In genomic region chr5:135036405-135036804, GRCh38 we compare ENCODE assay signal across 18 cellular contexts. TPM values are rescaled to one million over a fixed set of nuclear protein-coding genes. Genes with fewer than 3 reads are reported as not detected.
DNase-seq lines count a peak whose midpoint lies in the region; ATAC-seq, FAIRE-seq and TF ChIP-seq lines count a peak whose summit lies in the region.
"Had no signal": no experiment of that assay in that cellular context is flagged by ENCODE, and none has a peak within 500 bp of the region (broad histone marks: within the 10 kb centered on the region; RNA-seq: fewer than 3 reads in every experiment).

No MANE protein-coding gene starts in this region.

- peaks cover 8% of the 10 kb centered on the region for H4K20me1 ChIP-seq in Karpas-422 (ENCODE audit: insufficient read depth, low read depth, low read length)

- H3K4me3 ChIP-seq in Karpas-422 (ENCODE audit: low read length) (peak overlapping the region; percentile 20; the same call in 1 of the 2 replicates), bronchial epithelial cell (ENCODE audit: low read depth, low read length) (no peak overlapping the region), lower lobe of right lung (no peak overlapping the region), vagina (peak overlapping the region in 1 of 2 donors; percentile 51)
- H3K4me3 ChIP-seq: BLaER1 had no signal

- H3K4me1 ChIP-seq in Karpas-422 (ENCODE audit: low read length): peaks cover 48% of the 10 kb centered on the region
- H3K4me1 ChIP-seq in lower lobe of right lung: peaks cover 34% of the 10 kb centered on the region
- peaks cover 49% of the 10 kb centered on the region for H3K4me1 ChIP-seq in vagina

- FAIRE-seq in bronchial epithelial cell (lab: Jason Lieb, UNC): peak; percentile 28
- FAIRE-seq: GM18507 had no signal

- H3K36me3 ChIP-seq in Karpas-422 (ENCODE audit: insufficient read depth, low read length) (peaks cover 20% of the 10 kb centered on the region), bronchial epithelial cell (ENCODE audit: control insufficient read depth, insufficient read depth, low read length) (peaks cover 1% of the 10 kb centered on the region), lower lobe of right lung (no peaks in the 10 kb centered on the region), vagina (no peaks in the 10 kb centered on the region)
- H3K36me3 ChIP-seq: BLaER1 had no signal

- DNase-seq in Karpas-422 (peak; percentile 82), bronchial epithelial cell (ENCODE audit: low read depth) (no peak), lower lobe of right lung (peak; percentile 14), vagina (ENCODE audit: extremely low spot score in 2 of 2) (no peak), occipital lobe (lab: John Stamatoyannopoulos, UW) (no peak), NCI-H446 (lab: John Stamatoyannopoulos, UW) (no peak)
- no peak for DNase-seq in stimulated activated naive CD8-positive, alpha-beta T cell treated with anti-CD3 and anti-CD28 coated beads, Interleukin-15, Interleukin-2, amounts not matched to agents 100 U/mL and 50 U/mL, for 24 hours
- DNase-seq: DMS53, KG1, NCI-H187, NCI-H510A, NCI-H82, Right ventricle myocardium superior, SK-N-SH had no signal

- peak overlapping the region; percentile 98 for H3K4me2 ChIP-seq in Karpas-422 (ENCODE audit: low read depth, low read length, poor library complexity, severe bottlenecking)
- H3K4me2 ChIP-seq: BLaER1, SK-N-SH had no signal

- H2AFZ ChIP-seq in Karpas-422 (ENCODE audit: low read length): no peak overlapping the region

- ATAC-seq in lower lobe of right lung: no peak
- ATAC-seq in stimulated activated naive CD8-positive, alpha-beta T cell treated with anti-CD3 and anti-CD28 coated beads, Interleukin-15, Interleukin-2, amounts not matched to agents 100 U/mL and 50 U/mL, for 24 hours: no peak
- ATAC-seq: HCT116, Panc1 had no signal

- intact Hi-C loops in lower lobe of right lung (cut with DNase I): no loop called here
- intact Hi-C loops in vagina (cut with DNase I): no loop called here

- TF ChIP-seq CTCF in bronchial epithelial cell (IDR thresholded peaks at IDR 0.05; ENCODE audit: insufficient read depth, low read length, severe bottlenecking) (no peak), lower lobe of right lung (IDR thresholded peaks at IDR 0.05) (no peak), vagina (IDR thresholded peaks at IDR 0.05) (no peak)

- no peaks in the 10 kb centered on the region for H3K9me3 ChIP-seq in Karpas-422 (ENCODE audit: low read length)
- H3K9me3 ChIP-seq in lower lobe of right lung: no peaks in the 10 kb centered on the region
- H3K9me3 ChIP-seq in vagina: no peaks in the 10 kb centered on the region
- H3K9me3 ChIP-seq: SK-N-SH had no signal

- H3K9ac ChIP-seq in Karpas-422 (ENCODE audit: low read length): peak overlapping the region; percentile 97
- H3K9ac ChIP-seq: BLaER1, SK-N-SH had no signal

- H3K27me3 ChIP-seq in Karpas-422 (ENCODE audit: low read length): no peaks in the 10 kb centered on the region
- peaks cover 15% of the 10 kb centered on the region for H3K27me3 ChIP-seq in bronchial epithelial cell (ENCODE audit: control insufficient read depth, insufficient read depth, low read length)
- peaks cover 96% of the 10 kb centered on the region for H3K27me3 ChIP-seq in lower lobe of right lung (ENCODE audit: low read depth)
- peaks cover 20% of the 10 kb centered on the region for H3K27me3 ChIP-seq in vagina

- H3K9me2 ChIP-seq in Karpas-422 (replicated peaks; ENCODE audit: insufficient read depth, low read length): no peaks in the 10 kb centered on the region
- H3K9me2 ChIP-seq: SK-N-SH had no signal

- no peak for TF ChIP-seq POLR2A in vagina (IDR thresholded peaks at IDR 0.05)

- peak overlapping the region; percentile 99 for H3K27ac ChIP-seq in Karpas-422 (ENCODE audit: low read length)
- H3K27ac ChIP-seq in lower lobe of right lung: no peak overlapping the region
- H3K27ac ChIP-seq in vagina: peak overlapping the region; percentile 95
- H3K27ac ChIP-seq: BLaER1 had no signal

- peaks cover 36% of the 10 kb centered on the region for H3K79me2 ChIP-seq in Karpas-422 (ENCODE audit: low read length)

RNA-seq across cellular contexts. Expression of gene PITX1, which starts 2.4 kb away (rescaled TPM):
- total RNA-seq in Karpas-422 (2014; rRNA removed; shearing (Covaris generic); ENCODE audit: low replicate concordance): 173 and 469 TPM in 2 replicates
- 87.7 and 145 TPM in 2 replicates for total RNA-seq in bronchial epithelial cell
- total RNA-seq in lower lobe of right lung: 0.47 TPM
- 141 TPM for total RNA-seq in vagina
- total RNA-seq in occipital lobe: not detected
- total RNA-seq: Right ventricle myocardium superior had no signal

Comparison
In these comparisons a context has a peak if more than half of its experiments do, and no peak if none do; other contexts are left out.
1. DNase-seq: peak in Karpas-422 (single experiment) and lower lobe of right lung (single experiment); none in bronchial epithelial cell (single experiment), vagina (0 of 2), stimulated activated naive CD8-positive, alpha-beta T cell treated with anti-CD3 and anti-CD28 coated beads, Interleukin-15, Interleukin-2, amounts not matched to agents 100 U/mL and 50 U/mL, for 24 hours (single experiment), occipital lobe (single experiment) and NCI-H446 (0 of 2).
2. RNA of gene PITX1, which starts 2.4 kb away (total RNA-seq): 173 to 469 TPM in Karpas-422, 141 TPM in vagina (single experiment) and 87.7 to 145 TPM in bronchial epithelial cell; 0.47 TPM in lower lobe of right lung (single experiment) and not detected in occipital lobe (single experiment); every median in the first group is over 10 times any median in the second.